11 cellular contexts compared by ENCODE assay signal in genomic region chr12:2212971-2213869, GRCh38.
A peak's percentile ranks its signal among the peaks of the same experiment; 100 is the strongest.
DNase-seq lines count a peak whose midpoint lies in the region; ATAC-seq and TF ChIP-seq lines count a peak whose summit lies in the region.
"Had no signal": no experiment of that assay in that cellular context is flagged by ENCODE, and none has a peak within 500 bp of the region (broad histone marks: within the 10 kb centered on the region; RNA-seq: fewer than 3 reads in every experiment).

No MANE protein-coding gene starts in this region.

- no peaks in the 10 kb centered on the region for H3K36me3 ChIP-seq in endodermal cell (ENCODE audit: control insufficient read depth, insufficient read depth, low read length)
- H3K36me3 ChIP-seq in Peyer's patch: no peaks in the 10 kb centered on the region
- H3K36me3 ChIP-seq: neutrophil had no signal

- H3K27me3 ChIP-seq in endodermal cell (ENCODE audit: control insufficient read depth, insufficient read depth, low read length, poor library complexity, severe bottlenecking) (no peaks in the 10 kb centered on the region), Peyer's patch (no peaks in the 10 kb centered on the region)

- no peak for ATAC-seq in HG03095 (IDR thresholded peaks at IDR 0.05; ENCODE audit: unreplicated experiment)
- no peak for ATAC-seq in HG03045 (IDR thresholded peaks at IDR 0.05; ENCODE audit: unreplicated experiment)

- no peak for TF ChIP-seq POLR2A in Peyer's patch (IDR thresholded peaks at IDR 0.05)

- DNase-seq in Ammon's horn (ENCODE audit: low spot score): peak; percentile 85
- peak; percentile 53 for DNase-seq in NCI-H2227 treated with DMSO at 0.1 percent for 48 hours (lab: John Stamatoyannopoulos, UW)
- DNase-seq in endodermal cell: peak; percentile 73
- DNase-seq in midbrain (lab: John Stamatoyannopoulos, UW): peak; percentile 53
- DNase-seq in Peyer's patch: no peak
- DNase-seq in NCI-H226: no peak
- DNase-seq: NK-92 treated with Interleukin-12 subunit alpha and Interleukin-12 subunit beta, amount 100 ng/mL, for 24 hours had no signal

- no peaks in the 10 kb centered on the region for H3K27me3 Mint-ChIP-seq in endodermal cell (ENCODE audit: insufficient read depth)

- H3K9me3 Mint-ChIP-seq in endodermal cell: no peaks in the 10 kb centered on the region

- peak overlapping the region; percentile 75 for H3K27ac ChIP-seq in endodermal cell (ENCODE audit: low read depth, low read length)
- peak overlapping the region in 1 of 4 donors; percentile 56 for H3K27ac ChIP-seq in Peyer's patch
- H3K27ac ChIP-seq: KMS-11, neutrophil had no signal

- no peaks in the 10 kb centered on the region for H3K9me3 ChIP-seq in endodermal cell (ENCODE audit: control insufficient read depth, low read length)
- H3K9me3 ChIP-seq in Peyer's patch: no peaks in the 10 kb centered on the region
- H3K9me3 ChIP-seq: neutrophil had no signal

- H3K4me3 ChIP-seq in endodermal cell (ENCODE audit: low read length) (no peak overlapping the region), Peyer's patch (no peak overlapping the region)

- no peak overlapping the region for H3K9ac ChIP-seq in endodermal cell (ENCODE audit: extremely low read depth, low read length, poor library complexity, severe bottlenecking)
- H3K9ac ChIP-seq: KMS-11 had no signal

- H3K4me1 ChIP-seq in endodermal cell (ENCODE audit: control insufficient read depth, insufficient read depth, low read length): peaks cover 4% of the 10 kb centered on the region
- H3K4me1 ChIP-seq in Peyer's patch: no peaks in the 10 kb centered on the region

- no peak overlapping the region for H3K27ac Mint-ChIP-seq in endodermal cell

- no peak overlapping the region for H3K4me3 Mint-ChIP-seq in endodermal cell

- whole genome bisulfite sequencing in endodermal cell (ENCODE audit: insufficient coverage in 1 of 2, insufficient read length in 1 of 2), 2 experiments: 67 to 72% methylated on average over 14 to 21 of the region's 21 CpGs

- H3K4me1 Mint-ChIP-seq in endodermal cell: peaks cover 10% of the 10 kb centered on the region

- TF ChIP-seq CTCF in endodermal cell (conservative IDR thresholded peaks at IDR 0.05) (no peak), Peyer's patch (IDR thresholded peaks at IDR 0.05) (no peak)

- no peaks in the 10 kb centered on the region for H3K36me3 Mint-ChIP-seq in endodermal cell (ENCODE audit: low read depth)

Comparison
In these comparisons a context has a peak if more than half of its experiments do, and no peak if none do; other contexts are left out.
1. DNase-seq: peak in Ammon's horn (single experiment), NCI-H2227 treated with DMSO at 0.1 percent for 48 hours (single experiment), endodermal cell (single experiment) and midbrain (single experiment); none in Peyer's patch (0 of 3) and NCI-H226 (single experiment).